In the genomic region with DNA sequence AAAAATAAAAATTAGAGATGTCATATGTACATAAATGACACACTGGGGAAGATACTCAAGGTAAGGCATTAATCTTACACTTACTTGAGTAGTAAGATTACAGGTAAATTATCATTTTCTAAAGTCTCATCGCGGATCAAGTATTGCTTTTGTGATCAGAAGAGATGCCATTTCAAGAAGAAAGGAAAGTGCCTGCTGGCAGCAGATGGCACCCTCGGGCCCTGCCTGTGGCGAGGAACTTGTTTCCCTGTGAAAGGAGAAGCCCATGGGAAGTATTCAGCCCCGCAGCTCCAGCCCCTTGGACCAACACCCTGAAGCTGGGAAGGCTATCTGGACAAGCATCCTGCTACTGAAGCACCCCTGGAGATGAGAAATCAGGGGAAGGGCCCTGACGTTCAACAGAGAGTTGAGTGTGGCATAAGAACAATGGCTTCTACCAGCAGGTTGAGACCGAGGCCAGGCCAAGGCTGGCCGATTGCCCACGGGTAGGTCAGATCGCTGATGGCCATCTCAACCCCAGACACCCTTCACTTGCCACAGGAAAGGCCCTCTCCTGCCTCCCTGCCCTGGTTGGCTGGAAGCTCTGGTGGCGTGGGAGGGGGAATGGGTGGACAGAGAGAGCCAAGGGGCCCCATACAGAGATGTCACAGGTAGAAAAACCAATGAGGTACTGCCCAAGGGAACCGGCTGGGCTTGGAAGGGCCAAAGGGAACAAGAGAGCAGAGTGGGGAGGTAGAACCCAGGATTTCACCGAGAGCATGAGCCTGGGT, we compare ENCODE assay signal across 9 cellular contexts. TPM values are rescaled to one million over a fixed set of nuclear protein-coding genes. Genes with fewer than 3 reads are reported as not detected.
A peak's percentile ranks its signal among the peaks of the same experiment; 100 is the strongest.
DNase-seq lines count a peak whose midpoint lies in the region; ATAC-seq and TF ChIP-seq lines count a peak whose summit lies in the region.
"Had no signal": no experiment of that assay in that cellular context is flagged by ENCODE, and none has a peak within 500 bp of the region (broad histone marks: within the 10 kb centered on the region; RNA-seq: fewer than 3 reads in every experiment).

No MANE protein-coding gene starts in this region.

- no peaks in the 10 kb centered on the region for H3K9me3 ChIP-seq in stomach

- no peak overlapping the region for H3K4me3 ChIP-seq in stomach

- H3K4me1 Mint-ChIP-seq in activated naive CD4-positive, alpha-beta T cell treated with anti-CD3 and anti-CD28 coated beads, Interleukin-2, amount 50 U/mL, for 24 hours, result peaks cover 46% of the 10 kb centered on the region

- 50 to 70% (median 63%) methylated on average over 13 of the region's 13 CpGs for WGBS in stomach, 5 donors

- no peaks in the 10 kb centered on the region for H3K36me3 ChIP-seq in stomach

- peak in 2 of 7 experiments; percentile 19 to 39 for TF ChIP-seq CTCF in stomach (IDR thresholded peaks at IDR 0.05)

- no peaks in the 10 kb centered on the region for H3K4me1 ChIP-seq in stomach

- H3K27me3 Mint-ChIP-seq in activated naive CD4-positive, alpha-beta T cell treated with anti-CD3 and anti-CD28 coated beads, Interleukin-2, amount 50 U/mL, for 24 hours, result no peaks in the 10 kb centered on the region

- ATAC-seq in SK-N-SH treated with all-trans-retinoic acid at 6 μM for 48 hours, result 0 out of 3 replicates have a peak, but pooled peaks have one; percentile 25

- H3K9me3 Mint-ChIP-seq in activated naive CD4-positive, alpha-beta T cell treated with anti-CD3 and anti-CD28 coated beads, Interleukin-2, amount 50 U/mL, for 24 hours, result no peaks in the 10 kb centered on the region

- TF ChIP-seq EP300 in stomach (IDR thresholded peaks at IDR 0.05), result no peak

- H3K4me3 Mint-ChIP-seq in activated naive CD4-positive, alpha-beta T cell treated with anti-CD3 and anti-CD28 coated beads, Interleukin-2, amount 50 U/mL, for 24 hours, result no peak overlapping the region

- no peaks in the 10 kb centered on the region for H3K36me3 Mint-ChIP-seq in activated naive CD4-positive, alpha-beta T cell treated with anti-CD3 and anti-CD28 coated beads, Interleukin-2, amount 50 U/mL, for 24 hours

- TF ChIP-seq POLR2A in stomach (IDR thresholded peaks at IDR 0.05), result no peak

- intact Hi-C loops in stomach (cut with DNase I; ENCODE audit: low total_unique reads), result no loop called here

- H3K27me3 ChIP-seq in stomach, result no peaks in the 10 kb centered on the region

- H3K27ac ChIP-seq in stomach, result peak overlapping the region in 3 of 5 donors; percentile 3 to 51 (median 10)

- H3K27ac Mint-ChIP-seq in activated naive CD4-positive, alpha-beta T cell treated with anti-CD3 and anti-CD28 coated beads, Interleukin-2, amount 50 U/mL, for 24 hours, result peak overlapping the region; percentile 91

- DNase-seq in activated naive CD4-positive, alpha-beta T cell (lab: John Stamatoyannopoulos, UW), result no peak
- DNase-seq in globus pallidus (ENCODE audit: low spot score) (peak; percentile 58), stomach (peak; percentile 65), NCI-H1436 (lab: John Stamatoyannopoulos, UW) (no peak), NCI-H226 (no peak)
- no peak for DNase-seq in activated CD4-positive, CD25-positive, alpha-beta regulatory T cell (lab: John Stamatoyannopoulos, UW)
- DNase-seq: NCI-H526 treated with DMSO at 0.1 percent for 48 hours had no signal

TF ChIP-seq in SK-N-SH treated with all-trans-retinoic acid at 6 μM for 48 hours, 23 proteins besides CTCF, POLR2A, EP300 and RAD21:
- TF ChIP-seq, protein P1, sequence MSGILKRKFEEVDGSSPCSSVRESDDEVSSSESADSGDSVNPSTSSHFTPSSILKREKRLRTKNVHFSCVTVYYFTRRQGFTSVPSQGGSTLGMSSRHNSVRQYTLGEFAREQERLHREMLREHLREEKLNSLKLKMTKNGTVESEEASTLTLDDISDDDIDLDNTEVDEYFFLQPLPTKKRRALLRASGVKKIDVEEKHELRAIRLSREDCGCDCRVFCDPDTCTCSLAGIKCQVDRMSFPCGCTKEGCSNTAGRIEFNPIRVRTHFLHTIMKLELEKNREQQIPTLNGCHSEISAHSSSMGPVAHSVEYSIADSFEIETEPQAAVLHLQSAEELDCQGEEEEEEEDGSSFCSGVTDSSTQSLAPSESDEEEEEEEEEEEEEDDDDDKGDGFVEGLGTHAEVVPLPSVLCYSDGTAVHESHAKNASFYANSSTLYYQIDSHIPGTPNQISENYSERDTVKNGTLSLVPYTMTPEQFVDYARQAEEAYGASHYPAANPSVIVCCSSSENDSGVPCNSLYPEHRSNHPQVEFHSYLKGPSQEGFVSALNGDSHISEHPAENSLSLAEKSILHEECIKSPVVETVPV (CRISPR knock-in tag; IDR thresholded peaks at IDR 0.05), result no peak
- no peak for TF ChIP-seq PPARA (CRISPR knock-in tag; IDR thresholded peaks at IDR 0.05; ENCODE audit: borderline replicate concordance)
- TF ChIP-seq RARB (CRISPR knock-in tag; IDR thresholded peaks at IDR 0.05), result no peak
- TF ChIP-seq ZC3H10 (CRISPR knock-in tag; IDR thresholded peaks at IDR 0.05), result no peak
- no peak for TF ChIP-seq ISL1 (CRISPR knock-in tag; IDR thresholded peaks at IDR 0.05)
- no peak for TF ChIP-seq TOX (CRISPR knock-in tag; IDR thresholded peaks at IDR 0.05; ENCODE audit: borderline replicate concordance)
- no peak for TF ChIP-seq CREB5 (CRISPR knock-in tag; IDR thresholded peaks at IDR 0.05; ENCODE audit: low read depth)
- no peak for TF ChIP-seq TCF4 (CRISPR knock-in tag; IDR thresholded peaks at IDR 0.05; ENCODE audit: borderline replicate concordance)
- TF ChIP-seq OSR1 (CRISPR knock-in tag; IDR thresholded peaks at IDR 0.05), result no peak
- no peak for TF ChIP-seq CSDC2 (CRISPR knock-in tag; IDR thresholded peaks at IDR 0.05)
- no peak for TF ChIP-seq ESRRG (CRISPR knock-in tag; IDR thresholded peaks at IDR 0.05)
- no peak for TF ChIP-seq ZFP30 (CRISPR knock-in tag; IDR thresholded peaks at IDR 0.05)
- TF ChIP-seq GLIS3 (CRISPR knock-in tag; IDR thresholded peaks at IDR 0.05), result no peak
- no peak for TF ChIP-seq ZNF8 (CRISPR knock-in tag; IDR thresholded peaks at IDR 0.05)
- no peak for TF ChIP-seq SNAI2 (CRISPR knock-in tag; IDR thresholded peaks at IDR 0.05)
- TF ChIP-seq, protein P2, sequence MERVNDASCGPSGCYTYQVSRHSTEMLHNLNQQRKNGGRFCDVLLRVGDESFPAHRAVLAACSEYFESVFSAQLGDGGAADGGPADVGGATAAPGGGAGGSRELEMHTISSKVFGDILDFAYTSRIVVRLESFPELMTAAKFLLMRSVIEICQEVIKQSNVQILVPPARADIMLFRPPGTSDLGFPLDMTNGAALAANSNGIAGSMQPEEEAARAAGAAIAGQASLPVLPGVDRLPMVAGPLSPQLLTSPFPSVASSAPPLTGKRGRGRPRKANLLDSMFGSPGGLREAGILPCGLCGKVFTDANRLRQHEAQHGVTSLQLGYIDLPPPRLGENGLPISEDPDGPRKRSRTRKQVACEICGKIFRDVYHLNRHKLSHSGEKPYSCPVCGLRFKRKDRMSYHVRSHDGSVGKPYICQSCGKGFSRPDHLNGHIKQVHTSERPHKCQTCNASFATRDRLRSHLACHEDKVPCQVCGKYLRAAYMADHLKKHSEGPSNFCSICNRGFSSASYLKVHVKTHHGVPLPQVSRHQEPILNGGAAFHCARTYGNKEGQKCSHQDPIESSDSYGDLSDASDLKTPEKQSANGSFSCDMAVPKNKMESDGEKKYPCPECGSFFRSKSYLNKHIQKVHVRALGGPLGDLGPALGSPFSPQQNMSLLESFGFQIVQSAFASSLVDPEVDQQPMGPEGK (CRISPR knock-in tag; IDR thresholded peaks at IDR 0.05; ENCODE audit: borderline replicate concordance), result no peak

RNA-seq across cellular contexts. Expression of gene MXD4, which starts 18.8 kb away (rescaled TPM):
- total RNA-seq in stomach, result 100 to 1,000 TPM in 1 of 5 donors, 10 to 100 TPM in 4; 22.8 to 114 (median 48.7) TPM
- 10 to 100 TPM; 19.1 to 49.4 (median 30.1) TPM for polyA plus RNA-seq in stomach

RNA-seq across cellular contexts. Expression of gene HAUS3, which starts 38.8 kb away (rescaled TPM):
- 10 to 100 TPM in 4 of 5 donors, 1 to 10 TPM in 1; 7.6 to 37.4 (median 17.5) TPM for total RNA-seq in stomach
- 1 to 10 TPM; 5.5 to 7.4 (median 6.8) TPM for polyA plus RNA-seq in stomach

RNA-seq across cellular contexts. Expression of gene POLN, which starts 38.8 kb away (rescaled TPM):
- total RNA-seq in stomach, result 1 to 10 TPM in 2 of 5 donors, under 1 TPM in 1, not detected in 2; 0.29 to 5.1 (median 1.4) TPM
- polyA plus RNA-seq in stomach, result 1 to 10 TPM in 2 of 3 donors, under 1 TPM in 1; 0.90 to 1.7 (median 1.3) TPM

Comparison
In these comparisons a context has a peak if more than half of its experiments do, and no peak if none do; other contexts are left out.
1. DNase-seq: peak in globus pallidus (single experiment) and stomach (single experiment); none in activated naive CD4-positive, alpha-beta T cell (0 of 4), activated CD4-positive, CD25-positive, alpha-beta regulatory T cell (0 of 4), NCI-H1436 (single experiment) and NCI-H226 (single experiment).